8 cellular contexts compared by ENCODE assay signal in genomic region chr7:22821702-22822485, GRCh38. TPM values are rescaled to one million over a fixed set of nuclear protein-coding genes. Genes with fewer than 3 reads are reported as not detected.
DNase-seq lines count a peak whose midpoint lies in the region; ATAC-seq and TF ChIP-seq lines count a peak whose summit lies in the region.

No MANE protein-coding gene starts in this region.

- TF ChIP-seq CTCF in right atrium auricular region (IDR thresholded peaks at IDR 0.05) = no peak
- no peak for TF ChIP-seq CTCF in sigmoid colon (IDR thresholded peaks at IDR 0.05)

- intact Hi-C loops in sigmoid colon (cut with DNase I) = loop anchor here (1.0 to 2.0 kb wide), 4 partner anchors 31 to 283 kb away; partner anchors contain the start of genes HYCC1 and KLHL7

- peak overlapping the region; percentile 70 for H3K4me3 ChIP-seq in CD8-positive, alpha-beta memory T cell (ENCODE audit: low read length)
- peak overlapping the region; percentile 82 to 91 for H3K4me3 ChIP-seq in right atrium auricular region
- peak overlapping the region; percentile 67 to 87 (median 78) for H3K4me3 ChIP-seq in sigmoid colon

- H3K36me3 ChIP-seq in CD8-positive, alpha-beta memory T cell (ENCODE audit: insufficient read depth, low read length) = peaks cover 1% of the 10 kb centered on the region
- H3K36me3 ChIP-seq in right atrium auricular region = peaks cover 3% of the 10 kb centered on the region
- peaks cover 2 to 11% (median 8%) of the 10 kb centered on the region in 4 donors for H3K36me3 ChIP-seq in sigmoid colon

- peak in 2 of 5 donors; percentile 2 to 26 for DNase-seq in CD8-positive, alpha-beta memory T cell
- DNase-seq in right atrium auricular region (ENCODE audit: low spot score) (no peak), sigmoid colon (no peak), NCI-H1105 (lab: John Stamatoyannopoulos, UW) (no peak), NCI-H146 (lab: John Stamatoyannopoulos, UW) (no peak)

- ATAC-seq in HG03135 (IDR thresholded peaks at IDR 0.05; ENCODE audit: unreplicated experiment) (peak; percentile 9), GM18519 (IDR thresholded peaks at IDR 0.05; ENCODE audit: low FRiP score, unreplicated experiment) (no peak)
- peak; percentile 10 for ATAC-seq in activated T-helper 17 cell treated with anti-CD3 and anti-CD28 coated beads, Interleukin-2, amount 50 U/mL, for 72 hours (replicated peaks)

- no peaks in the 10 kb centered on the region for H3K9me3 ChIP-seq in CD8-positive, alpha-beta memory T cell (ENCODE audit: low read length)
- no peaks in the 10 kb centered on the region for H3K9me3 ChIP-seq in right atrium auricular region
- H3K9me3 ChIP-seq in sigmoid colon = no peaks in the 10 kb centered on the region

- POLR2A ChIA-PET in CD8-positive, alpha-beta memory T cell (lab: Charles Lee) = interaction anchor here (0.6 to 1.6 kb wide), 2 partner anchors 283 to 284 kb away, joined by 3 to 7 read pairs; partner anchors contain the start of gene KLHL7

- no peaks in the 10 kb centered on the region for H3K27me3 ChIP-seq in CD8-positive, alpha-beta memory T cell (ENCODE audit: insufficient read depth, low read length, poor library complexity, severe bottlenecking)
- no peaks in the 10 kb centered on the region for H3K27me3 ChIP-seq in right atrium auricular region
- H3K27me3 ChIP-seq in sigmoid colon = no peaks in the 10 kb centered on the region

- TF ChIP-seq POLR2A in sigmoid colon (IDR thresholded peaks at IDR 0.05) = no peak

- H3K4me1 Mint-ChIP-seq in CD8-positive, alpha-beta memory T cell = peaks cover 36 to 57% (median 44%) of the 10 kb centered on the region in 3 donors
- H3K4me1 Mint-ChIP-seq in activated T-helper 17 cell treated with anti-CD3 and anti-CD28 coated beads, Interleukin-2, amount 50 U/mL, for 72 hours = peaks cover 17% of the 10 kb centered on the region

- H3K36me3 Mint-ChIP-seq in CD8-positive, alpha-beta memory T cell = peaks cover 3 to 29% (median 3%) of the 10 kb centered on the region in 3 donors
- H3K36me3 Mint-ChIP-seq in activated T-helper 17 cell treated with anti-CD3 and anti-CD28 coated beads, Interleukin-2, amount 50 U/mL, for 72 hours (ENCODE audit: low read depth) = peaks cover 22% of the 10 kb centered on the region

- WGBS in sigmoid colon, 2 donors = 9 to 11% methylated on average over 18 of the region's 18 CpGs

- peak overlapping the region; percentile 89 for H3K27ac ChIP-seq in CD8-positive, alpha-beta memory T cell (ENCODE audit: low read depth, low read length)
- H3K27ac ChIP-seq in right atrium auricular region = peak overlapping the region; percentile 78 to 88
- peak overlapping the region; percentile 81 to 86 (median 84) for H3K27ac ChIP-seq in sigmoid colon

- peaks cover 4 to 23% of the 10 kb centered on the region in 2 donors for H3K27me3 Mint-ChIP-seq in CD8-positive, alpha-beta memory T cell
- peaks cover 4% of the 10 kb centered on the region for H3K27me3 Mint-ChIP-seq in activated T-helper 17 cell treated with anti-CD3 and anti-CD28 coated beads, Interleukin-2, amount 50 U/mL, for 72 hours

- peak overlapping the region; percentile 91 to 100 (median 100) for H3K4me3 Mint-ChIP-seq in CD8-positive, alpha-beta memory T cell
- H3K4me3 Mint-ChIP-seq in activated T-helper 17 cell treated with anti-CD3 and anti-CD28 coated beads, Interleukin-2, amount 50 U/mL, for 72 hours = peak overlapping the region; percentile 100

- CTCF ChIA-PET in CD8-positive, alpha-beta memory T cell (lab: Charles Lee) = interaction anchor here (1.1 kb wide), 1 partner anchor 233 kb away, joined by 4 read pairs; no protein-coding TSS in a partner anchor

- peaks cover 0 to 2% (median 0%) of the 10 kb centered on the region in 5 donors for H3K9me3 Mint-ChIP-seq in CD8-positive, alpha-beta memory T cell
- H3K9me3 Mint-ChIP-seq in activated T-helper 17 cell treated with anti-CD3 and anti-CD28 coated beads, Interleukin-2, amount 50 U/mL, for 72 hours = no peaks in the 10 kb centered on the region

- H3K27ac Mint-ChIP-seq in CD8-positive, alpha-beta memory T cell = peak overlapping the region; percentile 85 to 100 (median 99)
- H3K27ac Mint-ChIP-seq in activated T-helper 17 cell treated with anti-CD3 and anti-CD28 coated beads, Interleukin-2, amount 50 U/mL, for 72 hours = peak overlapping the region; percentile 99

- TF ChIP-seq EP300 in sigmoid colon (IDR thresholded peaks at IDR 0.05) = no peak

- H3K4me1 ChIP-seq in CD8-positive, alpha-beta memory T cell (ENCODE audit: insufficient read depth, low read length) = peaks cover 35% of the 10 kb centered on the region
- H3K4me1 ChIP-seq in right atrium auricular region (peaks cover 0 to 23% of the 10 kb centered on the region in 2 donors), sigmoid colon (peaks cover 0 to 37% (median 26%) of the 10 kb centered on the region in 4 donors)

RNA-seq across cellular contexts. Expression of gene TOMM7, which starts 0.8 kb away (rescaled TPM):
- total RNA-seq in CD8-positive, alpha-beta memory T cell = 100 to 1,000 TPM; 299 to 318 TPM
- 409 TPM for polyA plus RNA-seq in CD8-positive, alpha-beta memory T cell
- total RNA-seq in activated T-helper 17 cell treated with anti-CD3 and anti-CD28 coated beads, Interleukin-2, amount 50 U/mL, for 72 hours = 100 to 1,000 TPM; 262 to 281 TPM
- total RNA-seq in right atrium auricular region = 100 to 1,000 TPM; 101 to 188 TPM
- 100 to 1,000 TPM; 148 to 341 (median 277) TPM for total RNA-seq in sigmoid colon
- polyA plus RNA-seq in sigmoid colon = 100 to 1,000 TPM; 324 to 625 (median 452) TPM
